ENCODE assay signal across 8 cellular contexts in genomic region chr2:238203104-238203972, GRCh38. TPM values are rescaled to one million over a fixed set of nuclear protein-coding genes. Genes with fewer than 3 reads are reported as not detected.
DNase-seq lines count a peak whose midpoint lies in the region; ATAC-seq and TF ChIP-seq lines count a peak whose summit lies in the region.

A gene with protein sequence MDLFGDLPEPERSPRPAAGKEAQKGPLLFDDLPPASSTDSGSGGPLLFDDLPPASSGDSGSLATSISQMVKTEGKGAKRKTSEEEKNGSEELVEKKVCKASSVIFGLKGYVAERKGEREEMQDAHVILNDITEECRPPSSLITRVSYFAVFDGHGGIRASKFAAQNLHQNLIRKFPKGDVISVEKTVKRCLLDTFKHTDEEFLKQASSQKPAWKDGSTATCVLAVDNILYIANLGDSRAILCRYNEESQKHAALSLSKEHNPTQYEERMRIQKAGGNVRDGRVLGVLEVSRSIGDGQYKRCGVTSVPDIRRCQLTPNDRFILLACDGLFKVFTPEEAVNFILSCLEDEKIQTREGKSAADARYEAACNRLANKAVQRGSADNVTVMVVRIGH (minus strand): TSS chr2:238203695. CDS start chr2:238203553, 142 bp downstream.

- ATAC-seq in HG03432 (IDR thresholded peaks at IDR 0.05; ENCODE audit: unreplicated experiment) (peak; percentile 97), left colon (peak; percentile 98)

- peaks cover 9% of the 10 kb centered on the region for H3K4me1 ChIP-seq in BE2C

- no peaks in the 10 kb centered on the region for H3K27me3 ChIP-seq in BE2C

- no peaks in the 10 kb centered on the region; the same call in 1 of the 2 replicates for H3K36me3 ChIP-seq in BE2C

- H3K4me3 ChIP-seq in BE2C (ENCODE audit: low read depth, low read length) = peak within 1 kb of the TSS; percentile 82

- TF ChIP-seq CTCF in BE2C (IDR thresholded peaks at IDR 0.05; ENCODE audit: low read depth, low read length) = no peak

- H3K27ac ChIP-seq in cingulate gyrus (ENCODE audit: low read depth, low read length) = peak within 1 kb of the TSS; percentile 94

- intact Hi-C loops in left colon (cut with DNase I, micrococcal nuclease) = no loop called here

- H3K9me3 ChIP-seq in BE2C = 0 out of 2 replicates have a peak, but pooled peaks cover 2% of the 10 kb centered on the region

- DNase-seq in BE2C = peak; percentile 94
- peak; percentile 99 for DNase-seq in GM19238 (ENCODE audit: insufficient read length, low spot score)
- peak; percentile 49 to 79 for DNase-seq in NCI-H524 (lab: John Stamatoyannopoulos, UW)
- DNase-seq in activated CD4-positive, alpha-beta T cell treated with anti-CD3 and anti-CD28 coated beads for 48 hours = peak; percentile 90
- peak; percentile 86 to 90 for DNase-seq in left colon
- DNase-seq in stimulated activated CD4-positive, alpha-beta T cell treated with anti-CD3 and anti-CD28 coated beads, Interleukin-1b, Interleukin-23, amount 100 ng/mL, for 48 hours = peak; percentile 86

RNA-seq across cellular contexts. Expression of the gene that starts here (rescaled TPM):
- 46.4 TPM for polyA plus RNA-seq in BE2C (2012; ENCODE audit: insufficient read depth, insufficient read length, low read depth)
- 10 to 100 TPM; 32.7 to 38.6 TPM for total RNA-seq in left colon

Comparison
In these comparisons a context has a peak if more than half of its experiments do, and no peak if none do; other contexts are left out.
1. Peak in every context shown above with its lines: DNase-seq, ATAC-seq, H3K4me3 ChIP-seq and H3K27ac ChIP-seq.